Comparison of ENCODE assay signal across 10 cellular contexts in genomic region chr19:4580021-4580901, GRCh38. TPM values are rescaled to one million over a fixed set of nuclear protein-coding genes. Genes with fewer than 3 reads are reported as not detected.
DNase-seq lines count a peak whose midpoint lies in the region; ATAC-seq and TF ChIP-seq lines count a peak whose summit lies in the region.
"Had no signal": no experiment of that assay in that cellular context is flagged by ENCODE, and none has a peak within 500 bp of the region (broad histone marks: within the 10 kb centered on the region; RNA-seq: fewer than 3 reads in every experiment).

No MANE protein-coding gene starts in this region.

- in situ Hi-C loops in astrocyte of the spinal cord (cut with HindIII; ENCODE audit: low sequenced_read_pairs), result no loop called here

- H3K4me1 ChIP-seq in tibial artery (peaks cover 0 to 33% (median 15%) of the 10 kb centered on the region in 4 donors), colonic mucosa (peaks cover 5% of the 10 kb centered on the region)

- peak; percentile 31 for TF ChIP-seq CTCF in astrocyte of the spinal cord (IDR thresholded peaks at IDR 0.05; ENCODE audit: low read depth, low read length)
- TF ChIP-seq CTCF in tibial artery (IDR thresholded peaks at IDR 0.05), result no peak
- TF ChIP-seq CTCF in colonic mucosa (IDR thresholded peaks at IDR 0.05), result no peak

- H3K4me3 ChIP-seq in astrocyte of the spinal cord (ENCODE audit: low read depth, low read length) (no peak overlapping the region), tibial artery (peak overlapping the region; percentile 18 to 32), colonic mucosa (no peak overlapping the region)

- intact Hi-C loops in tibial artery (cut with DNase I; ENCODE audit: low total_unique reads) (no loop called here), colonic mucosa (cut with DNase I) (no loop called here)

- H3K36me3 ChIP-seq in tibial artery, result no peaks in the 10 kb centered on the region
- no peaks in the 10 kb centered on the region for H3K36me3 ChIP-seq in colonic mucosa

- H3K27me3 ChIP-seq in tibial artery, result peaks cover 9 to 98% of the 10 kb centered on the region in 2 donors
- peaks cover 50% of the 10 kb centered on the region for H3K27me3 ChIP-seq in colonic mucosa

- no peak for ATAC-seq in HG03095 (IDR thresholded peaks at IDR 0.05; ENCODE audit: unreplicated experiment)

- peak; percentile 14 for DNase-seq in activated CD4-positive, alpha-beta T cell treated with anti-CD3 and anti-CD28 coated beads for 48 hours
- no peak for DNase-seq in activated CD4-positive, alpha-beta T cell treated with anti-CD3 and anti-CD28 coated beads, Interleukin-2, amount 50 U/mL, for 4 hours
- DNase-seq in astrocyte of the spinal cord (ENCODE audit: low read depth, low spot score), result no peak
- DNase-seq in iPS-NIHi7 (ENCODE audit: extremely low spot score), result peak; percentile 71
- no peak for DNase-seq in tibial artery
- DNase-seq in NCI-H146 treated with DMSO at 0.1 percent for 48 hours (lab: John Stamatoyannopoulos, UW; ENCODE audit: unreplicated experiment), result no peak
- no peak for DNase-seq in colonic mucosa
- DNase-seq: hippocampal formation, NCI-H1105 had no signal

- H3K9ac ChIP-seq in colonic mucosa (ENCODE audit: low read depth in 2 of 2, low read length in 2 of 2), result no peak overlapping the region

- H3K27ac ChIP-seq in tibial artery, result no peak overlapping the region
- H3K27ac ChIP-seq in colonic mucosa, result no peak overlapping the region

- H3K9me3 ChIP-seq in tibial artery, result no peaks in the 10 kb centered on the region
- no peaks in the 10 kb centered on the region for H3K9me3 ChIP-seq in colonic mucosa

RNA-seq across cellular contexts. Expression of gene SEMA6B, which starts 20.8 kb away (rescaled TPM):
- total RNA-seq in colonic mucosa, result 1 to 10 TPM; 1.3 to 5.6 TPM

RNA-seq across cellular contexts. Expression of gene LRG1, which starts 40.4 kb away (rescaled TPM):
- total RNA-seq in colonic mucosa, result 10 to 100 TPM; 24.4 to 26.0 TPM

RNA-seq across cellular contexts. Expression of gene PLIN5, which starts 45.2 kb away (rescaled TPM):
- 1 to 10 TPM; 2.0 to 3.5 TPM for total RNA-seq in colonic mucosa

RNA-seq across cellular contexts. Expression of gene TNFAIP8L1, which starts 59.1 kb away (rescaled TPM):
- total RNA-seq in colonic mucosa, result 10 to 100 TPM; 14.2 to 24.1 TPM

Comparison
In these comparisons a context has a peak if more than half of its experiments do, and no peak if none do; other contexts are left out.
1. DNase-seq: peak in activated CD4-positive, alpha-beta T cell treated with anti-CD3 and anti-CD28 coated beads for 48 hours (single experiment) and iPS-NIHi7 (single experiment); none in activated CD4-positive, alpha-beta T cell treated with anti-CD3 and anti-CD28 coated beads, Interleukin-2, amount 50 U/mL, for 4 hours (0 of 2), astrocyte of the spinal cord (single experiment), tibial artery (0 of 2), NCI-H146 treated with DMSO at 0.1 percent for 48 hours (single experiment) and colonic mucosa (single experiment).
2. H3K4me3 ChIP-seq: peak in tibial artery (2 of 2); none in astrocyte of the spinal cord (single experiment) and colonic mucosa (single experiment).